In genomic region chr11:9613830-9614762, GRCh38 we compare ENCODE assay signal across 8 cellular contexts. TPM values are rescaled to one million over a fixed set of nuclear protein-coding genes. Genes with fewer than 3 reads are reported as not detected.
DNase-seq lines count a peak whose midpoint lies in the region; ATAC-seq, FAIRE-seq and TF ChIP-seq lines count a peak whose summit lies in the region.

No MANE protein-coding gene starts in this region.

- peak; percentile 69 to 90 (median 86) for DNase-seq in CD8-positive, alpha-beta T cell
- peak; percentile 63 for DNase-seq in NT2/D1 (ENCODE audit: low read depth, low spot score)
- peak; percentile 96 for DNase-seq in activated CD8-positive, alpha-beta memory T cell treated with anti-CD3 and anti-CD28 coated beads, Interleukin-2, amount 50 U/mL, for 48 hours
- peak; percentile 88 for DNase-seq in endothelial cell of umbilical vein (ENCODE audit: low read depth, low spot score)
- peak; percentile 80 for DNase-seq in midbrain (lab: John Stamatoyannopoulos, UW)
- peak; percentile 77 to 82 for DNase-seq in stimulated activated CD8-positive, alpha-beta memory T cell treated with anti-CD3 and anti-CD28 coated beads, Interleukin-2, amount 100 ng/mL, for 1 hour (ENCODE audit: low read depth in 2 of 2)

- H4K20me1 ChIP-seq in endothelial cell of umbilical vein (replicated peaks; ENCODE audit: control insufficient read depth, extremely low read depth, insufficient read depth, low read length), result no peaks in the 10 kb centered on the region

- dilution Hi-C loops in endothelial cell of umbilical vein (cut with MboI; ENCODE audit: extremely low pct_ligation_motif_present, low sequenced_read_pairs), result loop anchor here (25.0 kb wide), 1 partner anchor 123 kb away; no protein-coding TSS in a partner anchor

- TF ChIP-seq POLR2A in endothelial cell of umbilical vein (IDR thresholded peaks at IDR 0.05; ENCODE audit: low read depth, low read length), result peak; percentile 62

- H3K36me3 ChIP-seq in CD8-positive, alpha-beta T cell (ENCODE audit: insufficient read depth, low read length), result no peaks in the 10 kb centered on the region
- H3K36me3 ChIP-seq in NT2/D1 (ENCODE audit: insufficient read depth, insufficient read length, low read length), result no peaks in the 10 kb centered on the region
- no peaks in the 10 kb centered on the region for H3K36me3 ChIP-seq in endothelial cell of umbilical vein (ENCODE audit: control insufficient read depth in 2 of 2, extremely low read depth in 1 of 2, insufficient read depth in 2 of 2, low read length in 2 of 2)

- no peaks in the 10 kb centered on the region for H3K27me3 Mint-ChIP-seq in CD8-positive, alpha-beta T cell (ENCODE audit: low read depth)

- peak overlapping the region; percentile 49 for H3K27ac ChIP-seq in CD8-positive, alpha-beta T cell (ENCODE audit: low read depth, low read length)
- peak overlapping the region; percentile 100 for H3K27ac ChIP-seq in endothelial cell of umbilical vein (ENCODE audit: insufficient read depth, low read depth, low read length)

- BruUV-seq in endothelial cell of umbilical vein (replicated peaks; lab: Mats Ljungman, UMichigan), result no TSS peak

- peak overlapping the region; percentile 61 for H2AFZ ChIP-seq in endothelial cell of umbilical vein (ENCODE audit: low read depth, low read length)

- H3K9me3 Mint-ChIP-seq in CD8-positive, alpha-beta T cell, result no peaks in the 10 kb centered on the region

- H3K4me3 Mint-ChIP-seq in CD8-positive, alpha-beta T cell, result peak overlapping the region; percentile 97

- peak; percentile 82 for ATAC-seq in CD8-positive, alpha-beta T cell
- ATAC-seq in GM19328 (IDR thresholded peaks at IDR 0.05; ENCODE audit: unreplicated experiment) (peak; percentile 61), HG03457 (IDR thresholded peaks at IDR 0.05; ENCODE audit: unreplicated experiment) (peak; percentile 69)

- TF ChIP-seq CTCF in CD8-positive, alpha-beta T cell (IDR thresholded peaks at IDR 0.05), result peak; percentile 69
- peak; percentile 77 to 90 for TF ChIP-seq CTCF in endothelial cell of umbilical vein (IDR thresholded peaks at IDR 0.05; ENCODE audit: extremely low read depth in 1 of 2, insufficient read depth in 1 of 2, low read depth in 1 of 2, low read length in 2 of 2)

- POLR2A ChIA-PET in CD8-positive, alpha-beta T cell (lab: Charles Lee), result interaction anchor here (1.0 to 2.1 kb wide), 7 partner anchors 13 to 153 kb away, joined by 3 to 17 read pairs (median 6); partner anchors contain the start of genes WEE1 and ZNF143
- POLR2A ChIA-PET in endothelial cell of umbilical vein (lab: Charles Lee), result interaction anchor here (1.2 to 1.6 kb wide), 2 partner anchors 74 to 154 kb away, joined by 3 read pairs; partner anchors contain the start of gene ZNF143

- H3K36me3 Mint-ChIP-seq in CD8-positive, alpha-beta T cell, result no peaks in the 10 kb centered on the region

- H3K4me3 ChIP-seq in CD8-positive, alpha-beta T cell (ENCODE audit: low read depth, low read length), result peak overlapping the region; percentile 70
- H3K4me3 ChIP-seq in NT2/D1 (ENCODE audit: insufficient read length, low read depth) (peak overlapping the region; percentile 48), endothelial cell of umbilical vein (replicated peaks in 1 of 3; ENCODE audit: insufficient read depth in 1 of 3, low read depth in 1 of 3, low read length in 3 of 3) (peak overlapping the region; percentile 16 to 54 (median 47))

- peak; percentile 81 for FAIRE-seq in endothelial cell of umbilical vein (lab: Jason Lieb, UNC)

- H3K27ac Mint-ChIP-seq in CD8-positive, alpha-beta T cell, result peak overlapping the region; percentile 94

- intact Hi-C loops in CD8-positive, alpha-beta T cell (cut with DNase I, micrococcal nuclease), result loop anchor here (1.0 to 5.0 kb wide), 16 partner anchors 40 to 843 kb away; partner anchors contain the start of genes ZNF143 (in 2 of the 2), ADM (in 1 of the 2), AMPD3 (in 1 of the 2) and SWAP70 (in 1 of the 2)
- intact Hi-C loops in endothelial cell of umbilical vein (cut with micrococcal nuclease), result loop anchor here (1.0 to 5.0 kb wide), 19 partner anchors 12 to 711 kb away; partner anchors contain the start of genes ADM, SWAP70, WEE1 and ZNF143

- H3K79me2 ChIP-seq in endothelial cell of umbilical vein (ENCODE audit: control insufficient read depth, insufficient read depth, low read length), result no peaks in the 10 kb centered on the region

- peaks cover 16% of the 10 kb centered on the region for H3K4me1 Mint-ChIP-seq in CD8-positive, alpha-beta T cell (ENCODE audit: low read depth)

- H3K9me3 ChIP-seq in CD8-positive, alpha-beta T cell (ENCODE audit: low read length), result no peaks in the 10 kb centered on the region
- no peaks in the 10 kb centered on the region for H3K9me3 ChIP-seq in NT2/D1 (ENCODE audit: insufficient read depth, low read length)
- H3K9me3 ChIP-seq in endothelial cell of umbilical vein (replicated peaks; ENCODE audit: control insufficient read depth, insufficient read depth, low read length), result no peaks in the 10 kb centered on the region

- no peaks in the 10 kb centered on the region for H3K27me3 ChIP-seq in CD8-positive, alpha-beta T cell (ENCODE audit: insufficient read depth, low read length)
- no peaks in the 10 kb centered on the region for H3K27me3 ChIP-seq in NT2/D1 (ENCODE audit: insufficient read depth, insufficient read length)
- H3K27me3 ChIP-seq in endothelial cell of umbilical vein (ENCODE audit: control insufficient read depth in 2 of 2, insufficient read depth in 2 of 2, low read length in 2 of 2), result no peaks in the 10 kb centered on the region

- peaks cover 12% of the 10 kb centered on the region for H3K4me1 ChIP-seq in CD8-positive, alpha-beta T cell (ENCODE audit: insufficient read depth, low read length)
- H3K4me1 ChIP-seq in NT2/D1 (ENCODE audit: insufficient read depth, insufficient read length) (no peaks in the 10 kb centered on the region), endothelial cell of umbilical vein (ENCODE audit: control insufficient read depth, extremely low read depth, insufficient read depth, low read length) (peaks cover 36% of the 10 kb centered on the region)

- peak overlapping the region; percentile 77 for H3K4me2 ChIP-seq in endothelial cell of umbilical vein (ENCODE audit: insufficient read depth, low read length)

- H3K9ac ChIP-seq in NT2/D1 (ENCODE audit: insufficient read length, low read depth) (peak overlapping the region; percentile 88), endothelial cell of umbilical vein (replicated peaks; ENCODE audit: extremely low read depth, insufficient read depth, low read length) (peak overlapping the region; percentile 98)

- CTCF ChIA-PET in CD8-positive, alpha-beta T cell (lab: Charles Lee), result interaction anchor here (0.5 to 5.4 kb wide), 38 partner anchors 8 to 708 kb away, joined by 3 to 113 read pairs (median 4); partner anchors contain the start of genes WEE1 and ZNF143
- CTCF ChIA-PET in endothelial cell of umbilical vein (lab: Charles Lee), result interaction anchor here (0.6 to 2.6 kb wide), 32 partner anchors 8 to 752 kb away, joined by 3 to 65 read pairs (median 5); partner anchors contain the start of gene WEE1

- H3K9me1 ChIP-seq in endothelial cell of umbilical vein (replicated peaks; ENCODE audit: control insufficient read depth, extremely low read depth, insufficient read depth, low read length), result no peaks in the 10 kb centered on the region

TF ChIP-seq in endothelial cell of umbilical vein, 7 proteins besides CTCF, POLR2A, EP300 and RAD21:
- TF ChIP-seq EZH2 (IDR thresholded peaks at IDR 0.05; ENCODE audit: borderline replicate concordance, low read depth, low read length, severe bottlenecking) (no peak), JUN (IDR thresholded peaks at IDR 0.05; ENCODE audit: borderline replicate concordance, insufficient read depth, insufficient read length, low read depth) (no peak), GATA2 (IDR thresholded peaks at IDR 0.05; ENCODE audit: insufficient read depth, insufficient read length, low read depth, low read length) (peak; percentile 64), POLR2AphosphoS5 (IDR thresholded peaks at IDR 0.05; ENCODE audit: insufficient read depth, low read depth, low read length) (peak; percentile 97), FOS (IDR thresholded peaks at IDR 0.05; ENCODE audit: borderline replicate concordance, insufficient read depth, low read length) (no peak), MYC (IDR thresholded peaks at IDR 0.05; ENCODE audit: low read depth, low read length) (no peak), MAX (IDR thresholded peaks at IDR 0.05; ENCODE audit: insufficient read depth, insufficient read length) (no peak)

RNA-seq across cellular contexts. Expression of gene WEE1, which starts 40.6 kb away (rescaled TPM):
- total RNA-seq in CD8-positive, alpha-beta T cell, result 1 to 10 TPM; 3.9 to 5.3 TPM
- 42.8 and 47.0 TPM in 2 replicates for total RNA-seq in endothelial cell of umbilical vein
- 12.4 and 19.2 TPM in 2 replicates for polyA plus RNA-seq in endothelial cell of umbilical vein
- polyA plus RNA-seq in endothelial cell of umbilical vein (2011; cell fraction: cytosol; rRNA removed), result 17.8 and 19.4 TPM in 2 replicates
- 93.8 and 122 TPM in 2 replicates for polyA plus RNA-seq in endothelial cell of umbilical vein (2011; cell fraction: nucleus; rRNA removed)
- polyA plus RNA-seq in endothelial cell of umbilical vein (2012), result 21.2 and 27.5 TPM in 2 replicates
- 27.2 and 28.9 TPM in 2 replicates for polyA minus RNA-seq in endothelial cell of umbilical vein
- 34.8 TPM for polyA minus RNA-seq in endothelial cell of umbilical vein (2011; cell fraction: cytosol; rRNA and poly(A)+ RNA removed)
- 92.7 and 117 TPM in 2 replicates for polyA minus RNA-seq in endothelial cell of umbilical vein (2011; cell fraction: nucleus; rRNA and poly(A)+ RNA removed)

RNA-seq across cellular contexts. Expression of gene SWAP70, which starts 49.8 kb away (rescaled TPM):
- total RNA-seq in CD8-positive, alpha-beta T cell, result 1 to 10 TPM; 4.2 to 4.6 TPM
- 156 and 165 TPM in 2 replicates for total RNA-seq in endothelial cell of umbilical vein
- polyA plus RNA-seq in endothelial cell of umbilical vein, result 39.6 and 52.5 TPM in 2 replicates
- 62.4 and 66.8 TPM in 2 replicates for polyA plus RNA-seq in endothelial cell of umbilical vein (2011; cell fraction: cytosol; rRNA removed)
- 49.5 and 63.1 TPM in 2 replicates for polyA plus RNA-seq in endothelial cell of umbilical vein (2011; cell fraction: nucleus; rRNA removed)
- polyA plus RNA-seq in endothelial cell of umbilical vein (2012), result 106 and 152 TPM in 2 replicates
- 89.0 and 89.6 TPM in 2 replicates for polyA minus RNA-seq in endothelial cell of umbilical vein
- 16.4 TPM for polyA minus RNA-seq in endothelial cell of umbilical vein (2011; cell fraction: cytosol; rRNA and poly(A)+ RNA removed)
- polyA minus RNA-seq in endothelial cell of umbilical vein (2011; cell fraction: nucleus; rRNA and poly(A)+ RNA removed), result 49.5 and 64.0 TPM in 2 replicates

Comparison
In these comparisons a context has a peak if more than half of its experiments do, and no peak if none do; other contexts are left out.
1. Peak in every context shown above with its lines: DNase-seq, ATAC-seq, H3K4me3 ChIP-seq and H3K27ac ChIP-seq.
2. RNA of gene SWAP70, which starts 49.8 kb away (total RNA-seq): 156 to 165 TPM in endothelial cell of umbilical vein; 4.2 to 4.6 TPM in CD8-positive, alpha-beta T cell; every median in the first group is over 10 times any median in the second.